2 cellular contexts compared by ENCODE assay signal in genomic region chr3:179526989-179527391, GRCh38.
TF ChIP-seq lines count a peak whose summit lies in the region.

No MANE protein-coding gene starts in this region.

TF ChIP-seq in IMR-90, 13 proteins besides CTCF, POLR2A, EP300 and RAD21:
- TF ChIP-seq ELK1 (IDR thresholded peaks at IDR 0.05; ENCODE audit: borderline replicate concordance, low read depth, low read length) (no peak), MAZ (IDR thresholded peaks at IDR 0.05; ENCODE audit: borderline replicate concordance, low read depth, low read length) (no peak), NFE2L2 (IDR thresholded peaks at IDR 0.05; ENCODE audit: low read depth, low read length) (no peak), SMC3 (IDR thresholded peaks at IDR 0.05; ENCODE audit: low read depth, low read length) (no peak), USF2 (IDR thresholded peaks at IDR 0.05; ENCODE audit: low read depth, low read length) (no peak), RFX5 (IDR thresholded peaks at IDR 0.05; ENCODE audit: low read depth, low read length) (no peak), MAFK (IDR thresholded peaks at IDR 0.05; ENCODE audit: low read depth, low read length) (no peak), CHD1 (IDR thresholded peaks at IDR 0.05; ENCODE audit: low read depth, low read length) (no peak), RCOR1 (IDR thresholded peaks at IDR 0.05; ENCODE audit: insufficient replicate concordance, low read length) (no peak), CEBPB (IDR thresholded peaks at IDR 0.05; ENCODE audit: low read depth, low read length) (no peak), MXI1 (IDR thresholded peaks at IDR 0.05; ENCODE audit: borderline replicate concordance, low read depth, low read length) (no peak), FOS (IDR thresholded peaks at IDR 0.05; ENCODE audit: low read depth, low read length) (no peak), BHLHE40 (IDR thresholded peaks at IDR 0.05; ENCODE audit: low read depth, low read length) (no peak)

TF ChIP-seq in WTC11, 78 proteins besides CTCF, POLR2A, EP300 and RAD21:
- TF ChIP-seq PRDM15 (CRISPR knock-in tag; IDR thresholded peaks at IDR 0.05) (peak; percentile 75), ZBTB21 (CRISPR knock-in tag; IDR thresholded peaks at IDR 0.05; ENCODE audit: borderline replicate concordance) (0 out of 2 replicates have a peak, but pooled peaks have one; percentile 54), ZNF425 (CRISPR knock-in tag; conservative IDR thresholded peaks at IDR 0.05) (no peak), AFF4 (CRISPR knock-in tag; IDR thresholded peaks at IDR 0.05; ENCODE audit: borderline replicate concordance) (0 out of 2 replicates have a peak, but pooled peaks have one; percentile 70), ETV6 (CRISPR knock-in tag; IDR thresholded peaks at IDR 0.05) (peak; percentile 66; the same call in 1 of the 2 replicates), MAX (CRISPR knock-in tag; IDR thresholded peaks at IDR 0.05) (peak; percentile 64; the same call in 1 of the 2 replicates), NFE2L1 (CRISPR knock-in tag; IDR thresholded peaks at IDR 0.05) (0 out of 2 replicates have a peak, but pooled peaks have one; percentile 19), FOXK1 (CRISPR knock-in tag; IDR thresholded peaks at IDR 0.05) (peak; percentile 79), SMAD3 (CRISPR knock-in tag; IDR thresholded peaks at IDR 0.05; ENCODE audit: borderline replicate concordance) (no peak), FOXJ3 (CRISPR knock-in tag; IDR thresholded peaks at IDR 0.05; ENCODE audit: borderline replicate concordance) (no peak), SP1 (CRISPR knock-in tag; conservative IDR thresholded peaks at IDR 0.05) (peak; percentile 71; the same call in 1 of the 2 replicates)
TF ChIP-seq in WTC11: peak in this region for 8.
